18 cellular contexts compared by ENCODE assay signal in the genomic region with DNA sequence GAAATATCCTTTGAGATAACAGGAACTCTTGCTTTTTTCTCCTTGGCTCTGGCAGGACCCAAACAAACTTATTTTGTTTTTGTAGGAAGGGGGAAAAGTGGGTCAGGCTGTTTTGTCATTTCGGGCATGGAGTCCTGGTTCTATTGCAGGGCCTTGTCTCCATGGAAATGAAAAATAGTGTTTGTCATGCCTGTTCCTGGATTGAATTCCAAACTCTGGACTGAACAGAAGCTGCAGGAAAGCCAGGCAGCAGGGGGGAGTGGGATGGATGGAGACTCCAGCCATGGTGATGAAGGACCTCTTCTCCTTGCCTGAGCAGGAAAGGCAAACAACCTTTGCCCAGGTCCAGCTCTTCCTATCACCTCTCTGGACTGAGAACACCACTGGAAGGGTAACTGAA.
A peak's percentile ranks its signal among the peaks of the same experiment; 100 is the strongest.
DNase-seq lines count a peak whose midpoint lies in the region; ATAC-seq lines count a peak whose summit lies in the region.
"Had no signal": no experiment of that assay in that cellular context is flagged by ENCODE, and none has a peak within 500 bp of the region (broad histone marks: within the 10 kb centered on the region; RNA-seq: fewer than 3 reads in every experiment).

No MANE protein-coding gene starts in this region.

- DNase-seq in AG08395 (ENCODE audit: low spot score) (peak; percentile 50), DMS53 treated with DMSO at 0.1 percent for 48 hours (lab: John Stamatoyannopoulos, UW; ENCODE audit: unreplicated experiment) (peak; percentile 53), caudate nucleus (lab: John Stamatoyannopoulos, UW) (peak in 16 of 61 donors; percentile 3 to 60 (median 30)), midbrain (lab: John Stamatoyannopoulos, UW) (peak; percentile 55), MV-4-11 (lab: John Stamatoyannopoulos, UW) (no peak), NCI-H748 (lab: John Stamatoyannopoulos, UW; ENCODE audit: unreplicated experiment) (no peak)
- no peak for DNase-seq in activated T-cell treated with anti-CD3 and anti-CD28 coated beads, Interleukin-2, amount 50 U/mL, for 24 hours
- no peak for DNase-seq in activated T-cell treated with anti-CD3 and anti-CD28 coated beads, Interleukin-2, amount 50 U/mL, for 4 hours
- DNase-seq: AML-193, GDM1, GM23248, NCI-H1105, NCI-H748 treated with DMSO at 0.1 percent for 48 hours, OCI-M1, SHP77 treated with DMSO at 0.1 percent for 48 hours, SK-N-SH had no signal

- H3K4me3 Mint-ChIP-seq in activated T-cell treated with anti-CD3 and anti-CD28 coated beads, Interleukin-2, amount 50 U/mL, for 24 hours, result no peak overlapping the region
- H3K4me3 Mint-ChIP-seq in activated T-cell treated with anti-CD3 and anti-CD28 coated beads, Interleukin-2, amount 50 U/mL, for 4 hours, result no peak overlapping the region
- H3K4me3 Mint-ChIP-seq: CD14-positive monocyte had no signal

- H3K4me1 Mint-ChIP-seq in activated T-cell treated with anti-CD3 and anti-CD28 coated beads, Interleukin-2, amount 50 U/mL, for 24 hours (ENCODE audit: low read depth), result no peaks in the 10 kb centered on the region
- no peaks in the 10 kb centered on the region for H3K4me1 Mint-ChIP-seq in activated T-cell treated with anti-CD3 and anti-CD28 coated beads, Interleukin-2, amount 50 U/mL, for 4 hours (ENCODE audit: low read depth)

- H3K27ac ChIP-seq in caudate nucleus (ENCODE audit: low read depth, low read length), result peak overlapping the region; percentile 91
- H3K27ac ChIP-seq: A549, GM23248 had no signal

- H3K36me3 Mint-ChIP-seq in activated T-cell treated with anti-CD3 and anti-CD28 coated beads, Interleukin-2, amount 50 U/mL, for 24 hours (ENCODE audit: low read depth), result no peaks in the 10 kb centered on the region
- H3K36me3 Mint-ChIP-seq in activated T-cell treated with anti-CD3 and anti-CD28 coated beads, Interleukin-2, amount 50 U/mL, for 4 hours (ENCODE audit: insufficient read depth), result no peaks in the 10 kb centered on the region
- H3K36me3 Mint-ChIP-seq: CD14-positive monocyte had no signal

- ATAC-seq in activated T-cell treated with anti-CD3 and anti-CD28 coated beads, Interleukin-2, amount 50 U/mL, for 4 hours, result no peak
- ATAC-seq: A549 had no signal

- no peak overlapping the region for H3K27ac Mint-ChIP-seq in activated T-cell treated with anti-CD3 and anti-CD28 coated beads, Interleukin-2, amount 50 U/mL, for 24 hours

- H3K9me3 Mint-ChIP-seq in activated T-cell treated with anti-CD3 and anti-CD28 coated beads, Interleukin-2, amount 50 U/mL, for 24 hours, result no peaks in the 10 kb centered on the region
- no peaks in the 10 kb centered on the region for H3K9me3 Mint-ChIP-seq in activated T-cell treated with anti-CD3 and anti-CD28 coated beads, Interleukin-2, amount 50 U/mL, for 4 hours
- H3K9me3 Mint-ChIP-seq: CD14-positive monocyte had no signal

- H3K27me3 Mint-ChIP-seq in activated T-cell treated with anti-CD3 and anti-CD28 coated beads, Interleukin-2, amount 50 U/mL, for 24 hours, result no peaks in the 10 kb centered on the region
- no peaks in the 10 kb centered on the region for H3K27me3 Mint-ChIP-seq in activated T-cell treated with anti-CD3 and anti-CD28 coated beads, Interleukin-2, amount 50 U/mL, for 4 hours (ENCODE audit: low read depth)

Comparison
In these comparisons a context has a peak if more than half of its experiments do, and no peak if none do; other contexts are left out.
1. DNase-seq: peak in AG08395 (single experiment), DMS53 treated with DMSO at 0.1 percent for 48 hours (single experiment) and midbrain (single experiment); none in MV-4-11 (single experiment), activated T-cell treated with anti-CD3 and anti-CD28 coated beads, Interleukin-2, amount 50 U/mL, for 24 hours (single experiment), activated T-cell treated with anti-CD3 and anti-CD28 coated beads, Interleukin-2, amount 50 U/mL, for 4 hours (single experiment) and NCI-H748 (single experiment).